9 cellular contexts compared by ENCODE assay signal in genomic region chr1:241640149-241640866, GRCh38. TPM values are rescaled to one million over a fixed set of nuclear protein-coding genes. Genes with fewer than 3 reads are reported as not detected.
A peak's percentile ranks its signal among the peaks of the same experiment; 100 is the strongest.
DNase-seq lines count a peak whose midpoint lies in the region; ATAC-seq, FAIRE-seq and TF ChIP-seq lines count a peak whose summit lies in the region.
"Had no signal": no experiment of that assay in that cellular context is flagged by ENCODE, and none has a peak within 500 bp of the region (broad histone marks: within the 10 kb centered on the region; RNA-seq: fewer than 3 reads in every experiment).

TSS of gene CHML (minus strand) at chr1:241640369. CDS start at chr1:241635766, 4,603 bp downstream.
TSS of gene OPN3 (minus strand) at chr1:241640369. CDS start at chr1:241640254, 115 bp downstream.

- peak; percentile 90 for ATAC-seq in HG03439 (IDR thresholded peaks at IDR 0.05; ENCODE audit: unreplicated experiment)
- ATAC-seq in left lung = peak; percentile 98

- H3K27ac ChIP-seq in left lung = peak within 1 kb of the TSS; percentile 84 to 88

- H3K27me3 Mint-ChIP-seq in activated CD4-positive, alpha-beta T cell treated with anti-CD3 and anti-CD28 coated beads, Interleukin-2, amount 10 ng/mL, durations not matched to agents 24 days and 14 days = no peaks in the 10 kb centered on the region

- intact Hi-C loops in activated CD4-positive, alpha-beta T cell treated with anti-CD3 and anti-CD28 coated beads, Interleukin-2, amount 10 ng/mL, durations not matched to agents 24 days and 14 days (cut with micrococcal nuclease) = loop anchor here (1.0 kb wide), 3 partner anchors 13 to 207 kb away; no protein-coding TSS in a partner anchor
- intact Hi-C loops in left lung (cut with DNase I) = no loop called here

- peaks cover 30% of the 10 kb centered on the region for H3K4me1 Mint-ChIP-seq in activated CD4-positive, alpha-beta T cell treated with anti-CD3 and anti-CD28 coated beads, Interleukin-2, amount 10 ng/mL, durations not matched to agents 24 days and 14 days

- H3K4me1 ChIP-seq in BE2C = no peaks in the 10 kb centered on the region
- H3K4me1 ChIP-seq in left lung = peaks cover 7 to 35% of the 10 kb centered on the region in 2 donors

- peaks cover 2% of the 10 kb centered on the region for H3K36me3 ChIP-seq in BE2C
- H3K36me3 ChIP-seq in left lung = peaks cover 0 to 2% of the 10 kb centered on the region in 2 donors

- peak; percentile 97 for DNase-seq in BE2C
- peak; percentile 88 for DNase-seq in GM19239 (ENCODE audit: insufficient read length, low spot score)
- peak; percentile 36 for DNase-seq in NCI-H524 treated with DMSO at 0.1 percent for 48 hours (lab: John Stamatoyannopoulos, UW)
- DNase-seq in activated CD4-positive, alpha-beta T cell treated with anti-CD3 and anti-CD28 coated beads, Interleukin-2, amount 10 ng/mL, durations not matched to agents 24 days and 14 days = peak; percentile 98
- peak; percentile 77 for DNase-seq in dedifferentiated amniotic fluid mesenchymal stem cell (ENCODE audit: extremely low spot score)
- DNase-seq in left lung = peak; percentile 95 to 99
- DNase-seq in stimulated activated CD4-positive, alpha-beta T cell treated with anti-CD3 and anti-CD28 coated beads, Interleukin-2, amount 100 ng/mL, for 4 hours (ENCODE audit: low read depth) = peak; percentile 87

- H3K9me3 ChIP-seq in BE2C (no peaks in the 10 kb centered on the region), left lung (no peaks in the 10 kb centered on the region)

- peak; percentile 87 for FAIRE-seq in GM19239 (lab: Jason Lieb, UNC)
- FAIRE-seq: TTC549 had no signal

- H3K4me3 Mint-ChIP-seq in activated CD4-positive, alpha-beta T cell treated with anti-CD3 and anti-CD28 coated beads, Interleukin-2, amount 10 ng/mL, durations not matched to agents 24 days and 14 days = peak within 1 kb of the TSS; percentile 97

- peak within 1 kb of the TSS; percentile 92 for H3K27ac Mint-ChIP-seq in activated CD4-positive, alpha-beta T cell treated with anti-CD3 and anti-CD28 coated beads, Interleukin-2, amount 10 ng/mL, durations not matched to agents 24 days and 14 days

- H3K9me3 Mint-ChIP-seq in activated CD4-positive, alpha-beta T cell treated with anti-CD3 and anti-CD28 coated beads, Interleukin-2, amount 10 ng/mL, durations not matched to agents 24 days and 14 days = peaks cover 14% of the 10 kb centered on the region

- TF ChIP-seq CTCF in BE2C (IDR thresholded peaks at IDR 0.05; ENCODE audit: low read depth, low read length) (no peak), left lung (IDR thresholded peaks at IDR 0.05) (no peak)

- no peaks in the 10 kb centered on the region for H3K27me3 ChIP-seq in BE2C
- no peaks in the 10 kb centered on the region for H3K27me3 ChIP-seq in left lung

- peaks cover 22% of the 10 kb centered on the region for H3K36me3 Mint-ChIP-seq in activated CD4-positive, alpha-beta T cell treated with anti-CD3 and anti-CD28 coated beads, Interleukin-2, amount 10 ng/mL, durations not matched to agents 24 days and 14 days (ENCODE audit: low read depth)

- H3K4me3 ChIP-seq in BE2C (ENCODE audit: low read depth, low read length) (peak within 1 kb of the TSS; percentile 93), left lung (peak within 1 kb of the TSS; percentile 82 to 86)

RNA-seq across cellular contexts. Expression of gene CHML, which starts in this region (rescaled TPM):
- 6.9 TPM for polyA plus RNA-seq in BE2C (2012; ENCODE audit: insufficient read depth, insufficient read length, low read depth)
- 19.5 and 21.4 TPM in 2 replicates for total RNA-seq in activated CD4-positive, alpha-beta T cell treated with anti-CD3 and anti-CD28 coated beads, Interleukin-2, amount 10 ng/mL, durations not matched to agents 24 days and 14 days
- 10 to 100 TPM in 1 of 2 donors, 1 to 10 TPM in 1; 9.8 to 13.5 TPM for total RNA-seq in left lung

RNA-seq across cellular contexts. Expression of gene OPN3, which starts in this region (rescaled TPM):
- 1.2 TPM for polyA plus RNA-seq in BE2C (2012; ENCODE audit: insufficient read depth, insufficient read length, low read depth)
- 11.2 and 11.6 TPM in 2 replicates for total RNA-seq in activated CD4-positive, alpha-beta T cell treated with anti-CD3 and anti-CD28 coated beads, Interleukin-2, amount 10 ng/mL, durations not matched to agents 24 days and 14 days
- 10 to 100 TPM; 16.9 to 27.3 TPM for total RNA-seq in left lung

Comparison
In these comparisons a context has a peak if more than half of its experiments do, and no peak if none do; other contexts are left out.
1. Peak in every context shown above with its lines: DNase-seq, ATAC-seq, H3K4me3 ChIP-seq and H3K27ac ChIP-seq.
2. DNase-seq: peak in every context shown above with its lines; median percentile 98 in activated CD4-positive, alpha-beta T cell treated with anti-CD3 and anti-CD28 coated beads, Interleukin-2, amount 10 ng/mL, durations not matched to agents 24 days and 14 days; 97 in BE2C; 97 in left lung; 88 in GM19239; 87 in stimulated activated CD4-positive, alpha-beta T cell treated with anti-CD3 and anti-CD28 coated beads, Interleukin-2, amount 100 ng/mL, for 4 hours; 77 in dedifferentiated amniotic fluid mesenchymal stem cell; 36 in NCI-H524 treated with DMSO at 0.1 percent for 48 hours.